Comparison of ENCODE assay signal across 8 cellular contexts in the genomic region with DNA sequence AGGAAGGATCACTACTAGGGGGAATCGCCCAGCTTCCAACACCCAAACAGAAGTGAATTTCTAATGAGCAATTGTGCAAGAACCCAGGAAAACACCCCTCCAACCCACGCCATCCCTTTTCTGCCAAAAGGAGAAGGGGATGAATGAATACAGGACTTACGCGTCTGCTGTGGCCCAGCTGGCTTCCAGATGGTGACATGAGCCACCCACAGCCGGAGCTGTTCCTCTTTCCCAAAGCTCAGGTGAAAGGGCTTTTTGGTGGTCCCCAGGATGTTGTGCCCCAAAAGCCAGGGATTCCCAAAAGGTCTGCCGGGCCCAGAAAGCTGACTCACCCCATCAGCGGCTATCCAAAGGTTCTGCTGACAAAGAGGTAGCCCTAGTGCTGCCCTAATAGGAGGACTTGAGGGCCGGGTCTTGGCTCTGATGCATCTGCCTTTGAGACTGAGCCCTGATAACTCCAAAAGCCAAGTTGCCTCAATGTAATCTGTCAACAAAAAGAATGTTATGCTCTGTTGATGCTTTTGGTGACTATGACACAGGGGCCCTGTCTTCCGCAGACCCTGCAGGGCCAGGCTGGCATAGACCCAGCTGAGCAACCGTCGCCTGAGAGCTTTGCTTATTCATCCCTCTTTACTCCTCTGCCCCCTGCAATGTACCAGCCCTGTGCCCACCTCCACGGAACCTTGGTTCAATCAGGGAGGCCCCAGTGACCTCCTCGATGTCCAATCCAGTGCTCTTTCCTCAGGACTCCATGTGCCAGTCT. TPM values are rescaled to one million over a fixed set of nuclear protein-coding genes. Genes with fewer than 3 reads are reported as not detected.
DNase-seq lines count a peak whose midpoint lies in the region; ATAC-seq, FAIRE-seq and TF ChIP-seq lines count a peak whose summit lies in the region.

No MANE protein-coding gene starts in this region.

- intact Hi-C loops in ascending aorta (cut with DNase I) (loop anchor here (10.0 kb wide), 1 partner anchor 348 kb away; no protein-coding TSS in a partner anchor), stomach (cut with DNase I; ENCODE audit: low total_unique reads) (no loop called here)

- no peak overlapping the region for H2AFZ ChIP-seq in keratinocyte (ENCODE audit: control insufficient read depth, low read length)

- H3K9me3 ChIP-seq in ascending aorta (no peaks in the 10 kb centered on the region), keratinocyte (ENCODE audit: control insufficient read depth, low read depth, low read length) (no peaks in the 10 kb centered on the region), stomach (no peaks in the 10 kb centered on the region)

- no peaks in the 10 kb centered on the region for H3K27me3 ChIP-seq in ascending aorta
- H3K27me3 ChIP-seq in keratinocyte (ENCODE audit: control insufficient read depth, extremely low read depth, insufficient read depth, low read length) = no peaks in the 10 kb centered on the region
- no peaks in the 10 kb centered on the region for H3K27me3 ChIP-seq in stomach

- FAIRE-seq in keratinocyte (lab: Jason Lieb, UNC) (no peak), RCC 7860 (lab: Jason Lieb, UNC) (no peak)

- WGBS in stomach, 5 donors = 42 to 66% (median 53%) methylated on average over 11 to 13 of the region's 13 CpGs

- TF ChIP-seq EP300 in stomach (IDR thresholded peaks at IDR 0.05) = no peak

- H3K4me3 ChIP-seq in ascending aorta (peak overlapping the region in 1 of 2 donors; percentile 8), keratinocyte (ENCODE audit: control insufficient read depth in 2 of 3, extremely low read depth in 1 of 3, insufficient read depth in 2 of 3, low read depth in 1 of 3, low read length in 3 of 3) (peak overlapping the region in 1 of 3 experiments; percentile 11), stomach (no peak overlapping the region)

- peak overlapping the region; percentile 65 for H3K9ac ChIP-seq in keratinocyte (ENCODE audit: control insufficient read depth, extremely low read depth, insufficient read depth, low read length)

- no peak for TF ChIP-seq CTCF in ascending aorta (IDR thresholded peaks at IDR 0.05)
- no peak for TF ChIP-seq CTCF in keratinocyte (optimal IDR thresholded peaks at IDR 0.05 in 1 of 3, IDR thresholded peaks at IDR 0.05 in 1 of 3, conservative IDR thresholded peaks at IDR 0.05 in 1 of 3; ENCODE audit: extremely low read depth in 1 of 3, insufficient read depth in 2 of 3, low read length in 3 of 3)
- TF ChIP-seq CTCF in stomach (IDR thresholded peaks at IDR 0.05) = no peak

- dilution Hi-C loops in keratinocyte (cut with MboI; ENCODE audit: extremely low pct_ligation_motif_present, low sequenced_read_pairs) = no loop called here

- ATAC-seq in HG02623 (IDR thresholded peaks at IDR 0.05; ENCODE audit: unreplicated experiment) (no peak), HG02981 (IDR thresholded peaks at IDR 0.05; ENCODE audit: unreplicated experiment) (no peak)

- H3K79me2 ChIP-seq in keratinocyte (ENCODE audit: control insufficient read depth, insufficient read depth, low read length) = peaks cover 14% of the 10 kb centered on the region

- DNase-seq in HCEC 1CT = peak; percentile 85
- DNase-seq in ascending aorta (ENCODE audit: low spot score in 2 of 2) = peak in 1 of 2 donors; percentile 91
- DNase-seq in keratinocyte (ENCODE audit: low read depth, low spot score) = no peak
- peak; percentile 36 for DNase-seq in stomach
- no peak for DNase-seq in RCC 7860 (ENCODE audit: low spot score)
- DNase-seq in T1000 (lab: John Stamatoyannopoulos, UW) = no peak

- H3K4me1 ChIP-seq in ascending aorta (peaks cover 85 to 94% of the 10 kb centered on the region in 2 donors), keratinocyte (ENCODE audit: control insufficient read depth, extremely low read depth, insufficient read depth, low read length) (peaks cover 74% of the 10 kb centered on the region), stomach (peaks cover 97 to 100% (median 100%) of the 10 kb centered on the region in 4 donors)

- no peaks in the 10 kb centered on the region for H4K20me1 ChIP-seq in keratinocyte (ENCODE audit: control insufficient read depth, extremely low read depth, insufficient read depth, low read length)

- no peaks in the 10 kb centered on the region for H3K9me1 ChIP-seq in keratinocyte (ENCODE audit: control insufficient read depth, extremely low read depth, insufficient read depth, low read length)

- peaks cover 6 to 7% of the 10 kb centered on the region in 2 donors for H3K36me3 ChIP-seq in ascending aorta
- peaks cover 4 to 13% of the 10 kb centered on the region in 2 experiments for H3K36me3 ChIP-seq in keratinocyte (ENCODE audit: control insufficient read depth in 2 of 2, extremely low read depth in 1 of 2, insufficient read depth in 2 of 2, low read length in 2 of 2)
- peaks cover 0 to 4% (median 0%) of the 10 kb centered on the region in 4 donors for H3K36me3 ChIP-seq in stomach

- TF ChIP-seq POLR2A in stomach (IDR thresholded peaks at IDR 0.05) = no peak

- peak overlapping the region; percentile 42 for H3K4me2 ChIP-seq in keratinocyte (ENCODE audit: control insufficient read depth, extremely low read depth, insufficient read depth, low read depth, low read length)

- peak overlapping the region; percentile 98 to 99 for H3K27ac ChIP-seq in ascending aorta
- peak overlapping the region; percentile 90 for H3K27ac ChIP-seq in keratinocyte (ENCODE audit: control insufficient read depth, insufficient read depth, low read length)
- H3K27ac ChIP-seq in stomach = peak overlapping the region; percentile 89 to 97 (median 96)

RNA-seq across cellular contexts. Expression of a gene that starts 14.5 kb away (rescaled TPM):
- 3,012 TPM for total RNA-seq in ascending aorta
- 166 to 348 TPM (median 287 TPM) in 3 replicates for polyA plus RNA-seq in keratinocyte
- polyA plus RNA-seq in keratinocyte (2011; ENCODE audit: low read depth) = 619 TPM
- polyA plus RNA-seq in keratinocyte (2011; cell fraction: cytosol; rRNA removed) = 156 and 282 TPM in 2 replicates
- polyA plus RNA-seq in keratinocyte (2011; cell fraction: nucleus; rRNA removed) = 255 and 339 TPM in 2 replicates
- polyA plus RNA-seq in keratinocyte (2012; ENCODE audit: low replicate concordance) = 221 and 240 TPM in 2 replicates
- polyA minus RNA-seq in keratinocyte = 343 to 723 TPM (median 389 TPM) in 3 replicates
- polyA minus RNA-seq in keratinocyte (2011; cell fraction: cytosol; rRNA and poly(A)+ RNA removed) = 504 TPM
- 333 and 379 TPM in 2 replicates for polyA minus RNA-seq in keratinocyte (2011; cell fraction: nucleus; rRNA and poly(A)+ RNA removed)
- total RNA-seq in stomach = 100 to 1,000 TPM; 385 to 909 (median 565) TPM
- polyA plus RNA-seq in stomach = 100 to 1,000 TPM; 215 to 742 (median 424) TPM

Comparison
In these comparisons a context has a peak if more than half of its experiments do, and no peak if none do; other contexts are left out.
1. DNase-seq: peak in HCEC 1CT (single experiment) and stomach (single experiment); none in keratinocyte (single experiment), RCC 7860 (single experiment) and T1000 (single experiment).
2. Peak in every context shown above with its lines, with median percentiles within 50 percentile points of each other: H3K27ac ChIP-seq.